Comparison of ENCODE assay signal across 14 cellular contexts in the genomic region with DNA sequence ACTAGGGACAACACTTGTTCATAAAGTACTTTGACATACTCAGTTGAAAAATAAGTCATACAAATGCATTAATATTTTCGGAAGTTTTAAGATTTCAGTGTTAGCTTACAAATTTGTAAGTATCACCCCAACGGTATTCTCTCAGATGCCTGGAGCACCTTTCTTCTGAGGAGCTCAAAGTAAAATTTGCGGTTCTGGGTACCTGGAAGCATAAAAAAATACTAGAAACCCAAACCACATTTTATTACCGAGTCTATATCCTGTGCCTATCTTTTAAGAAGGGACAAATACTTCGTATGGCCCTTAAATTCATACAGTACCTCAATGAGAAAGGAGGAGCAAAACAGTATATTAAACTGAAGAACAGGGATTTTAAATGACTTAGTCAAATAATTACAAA. TPM values are rescaled to one million over a fixed set of nuclear protein-coding genes. Genes with fewer than 3 reads are reported as not detected.
DNase-seq lines count a peak whose midpoint lies in the region; ATAC-seq and TF ChIP-seq lines count a peak whose summit lies in the region.
"Had no signal": no experiment of that assay in that cellular context is flagged by ENCODE, and none has a peak within 500 bp of the region (broad histone marks: within the 10 kb centered on the region; RNA-seq: fewer than 3 reads in every experiment).

No MANE protein-coding gene starts in this region.

- H2AFZ ChIP-seq in OCI-LY7 (ENCODE audit: low read length): no peak overlapping the region

- peak overlapping the region; percentile 1; the same call in 1 of the 2 replicates for H3K4me2 ChIP-seq in OCI-LY7 (ENCODE audit: low read length)

- peaks cover 3% of the 10 kb centered on the region; the same call in 1 of the 2 replicates for H3K9me3 ChIP-seq in OCI-LY7 (ENCODE audit: low read length)
- H3K9me3 ChIP-seq: stomach had no signal

- ATAC-seq in activated naive CD8-positive, alpha-beta T cell treated with anti-CD3 and anti-CD28 coated beads, Interleukin-2, amount 50 U/mL, for 24 hours: no peak
- ATAC-seq in stimulated activated naive B cell treated with anti-CD40 and anti-IgM and Interleukin-4, amounts not matched to agents 10 μg/mL and 1 μg/mL and 100 μg/mL, for 72 hours (replicated peaks): no peak

- BruUV-seq in OCI-LY7 (replicated peaks; lab: Mats Ljungman, UMichigan): TSS peak; percentile 7

- H3K4me3 Mint-ChIP-seq in activated naive CD8-positive, alpha-beta T cell: peak overlapping the region; percentile 58
- no peak overlapping the region for H3K4me3 Mint-ChIP-seq in activated naive CD8-positive, alpha-beta T cell treated with anti-CD3 and anti-CD28 coated beads, Interleukin-2, amount 50 U/mL, for 24 hours
- peak overlapping the region; percentile 71 for H3K4me3 Mint-ChIP-seq in glutamatergic neuron (ENCODE audit: unreplicated experiment)
- peak overlapping the region in 1 of 2 donors; percentile 79 for H3K4me3 Mint-ChIP-seq in stimulated activated naive B cell treated with anti-CD40 and anti-IgM and Interleukin-4, amounts not matched to agents 10 μg/mL and 1 μg/mL and 100 μg/mL, for 72 hours

- H3K9me3 Mint-ChIP-seq in activated naive CD8-positive, alpha-beta T cell (ENCODE audit: low read depth): no peaks in the 10 kb centered on the region
- no peaks in the 10 kb centered on the region for H3K9me3 Mint-ChIP-seq in activated naive CD8-positive, alpha-beta T cell treated with anti-CD3 and anti-CD28 coated beads, Interleukin-2, amount 50 U/mL, for 24 hours
- H3K9me3 Mint-ChIP-seq in glutamatergic neuron (ENCODE audit: unreplicated experiment): no peaks in the 10 kb centered on the region
- H3K9me3 Mint-ChIP-seq in stimulated activated naive B cell treated with anti-CD40 and anti-IgM and Interleukin-4, amounts not matched to agents 10 μg/mL and 1 μg/mL and 100 μg/mL, for 72 hours: no peaks in the 10 kb centered on the region

- peaks cover 9% of the 10 kb centered on the region for H3K4me1 ChIP-seq in OCI-LY7 (ENCODE audit: insufficient read depth, low read length, poor library complexity, severe bottlenecking)

- POLR2A ChIA-PET in OCI-LY7 (lab: Charles Lee): interaction anchor here (2.6 kb wide), 1 partner anchor 10 kb away, joined by 11 read pairs; the partner anchor contains the start of gene SRSF4

- intact Hi-C loops in OCI-LY7 (cut with micrococcal nuclease; ENCODE audit: unreplicated experiment): no loop called here

- H3K4me3 ChIP-seq in OCI-LY7 (ENCODE audit: low read depth, low read length, poor library complexity, severe bottlenecking): no peak overlapping the region
- H3K4me3 ChIP-seq: stomach had no signal

- H3K27ac Mint-ChIP-seq in activated naive CD8-positive, alpha-beta T cell: peak overlapping the region; percentile 25
- no peak overlapping the region for H3K27ac Mint-ChIP-seq in activated naive CD8-positive, alpha-beta T cell treated with anti-CD3 and anti-CD28 coated beads, Interleukin-2, amount 50 U/mL, for 24 hours
- no peak overlapping the region for H3K27ac Mint-ChIP-seq in glutamatergic neuron (ENCODE audit: unreplicated experiment)
- peak overlapping the region; percentile 93 for H3K27ac Mint-ChIP-seq in stimulated activated naive B cell treated with anti-CD40 and anti-IgM and Interleukin-4, amounts not matched to agents 10 μg/mL and 1 μg/mL and 100 μg/mL, for 72 hours

- H3K4me1 Mint-ChIP-seq in activated naive CD8-positive, alpha-beta T cell (ENCODE audit: low read depth): peaks cover 65% of the 10 kb centered on the region
- peaks cover 66% of the 10 kb centered on the region for H3K4me1 Mint-ChIP-seq in activated naive CD8-positive, alpha-beta T cell treated with anti-CD3 and anti-CD28 coated beads, Interleukin-2, amount 50 U/mL, for 24 hours
- peaks cover 36% of the 10 kb centered on the region for H3K4me1 Mint-ChIP-seq in glutamatergic neuron (ENCODE audit: low read depth, unreplicated experiment)
- H3K4me1 Mint-ChIP-seq in stimulated activated naive B cell treated with anti-CD40 and anti-IgM and Interleukin-4, amounts not matched to agents 10 μg/mL and 1 μg/mL and 100 μg/mL, for 72 hours: peaks cover 28 to 61% of the 10 kb centered on the region in 2 donors

- no peaks in the 10 kb centered on the region for H3K27me3 Mint-ChIP-seq in activated naive CD8-positive, alpha-beta T cell
- no peaks in the 10 kb centered on the region for H3K27me3 Mint-ChIP-seq in activated naive CD8-positive, alpha-beta T cell treated with anti-CD3 and anti-CD28 coated beads, Interleukin-2, amount 50 U/mL, for 24 hours
- peaks cover 8% of the 10 kb centered on the region for H3K27me3 Mint-ChIP-seq in glutamatergic neuron (ENCODE audit: unreplicated experiment)
- no peaks in the 10 kb centered on the region for H3K27me3 Mint-ChIP-seq in stimulated activated naive B cell treated with anti-CD40 and anti-IgM and Interleukin-4, amounts not matched to agents 10 μg/mL and 1 μg/mL and 100 μg/mL, for 72 hours

- H3K9me2 ChIP-seq in OCI-LY7 (ENCODE audit: insufficient read depth, low read length): no peaks in the 10 kb centered on the region

- peaks cover 41% of the 10 kb centered on the region for H4K20me1 ChIP-seq in OCI-LY7 (ENCODE audit: insufficient read depth, low read length)

- peaks cover 100% of the 10 kb centered on the region for H3K79me2 ChIP-seq in OCI-LY7 (ENCODE audit: insufficient read depth, low read depth, low read length)

- CTCF ChIA-PET in OCI-LY7 (lab: Charles Lee; ENCODE audit: unreplicated experiment): no interaction called here

- peaks cover 13% of the 10 kb centered on the region for H3K36me3 Mint-ChIP-seq in activated naive CD8-positive, alpha-beta T cell
- peaks cover 54% of the 10 kb centered on the region for H3K36me3 Mint-ChIP-seq in activated naive CD8-positive, alpha-beta T cell treated with anti-CD3 and anti-CD28 coated beads, Interleukin-2, amount 50 U/mL, for 24 hours (ENCODE audit: low read depth)
- H3K36me3 Mint-ChIP-seq in glutamatergic neuron (ENCODE audit: unreplicated experiment): no peaks in the 10 kb centered on the region
- H3K36me3 Mint-ChIP-seq in stimulated activated naive B cell treated with anti-CD40 and anti-IgM and Interleukin-4, amounts not matched to agents 10 μg/mL and 1 μg/mL and 100 μg/mL, for 72 hours: peaks cover 17 to 42% of the 10 kb centered on the region in 2 donors

- DNase-seq in activated naive CD8-positive, alpha-beta T cell treated with anti-CD3 and anti-CD28 coated beads, Interleukin-2, amount 50 U/mL, for 24 hours: no peak
- DNase-seq in OCI-LY7 (ENCODE audit: low spot score): no peak
- no peak for DNase-seq in glutamatergic neuron
- no peak for DNase-seq in stimulated activated naive B cell treated with anti-CD40 and anti-IgM and Interleukin-4, amounts not matched to agents 10 μg/mL and 1 μg/mL and 100 μg/mL, for 72 hours
- DNase-seq in activated gamma-delta T cell treated with Interleukin-2 at 50 U/mL for 16 hours: no peak
- DNase-seq in DMS 273 (lab: John Stamatoyannopoulos, UW; ENCODE audit: unreplicated experiment): no peak
- DNase-seq in dedifferentiated amniotic fluid mesenchymal stem cell (ENCODE audit: extremely low spot score): no peak
- DNase-seq: DND-41, Kasumi-1, NCI-H1436, NCI-H345 had no signal

- no peak overlapping the region for H3K27ac ChIP-seq in OCI-LY7 (ENCODE audit: low read depth, low read length, poor library complexity, severe bottlenecking)
- H3K27ac ChIP-seq: stomach had no signal

- peaks cover 91% of the 10 kb centered on the region for H3K36me3 ChIP-seq in OCI-LY7 (ENCODE audit: insufficient read depth, low read length)

- TF ChIP-seq CTCF in OCI-LY7 (conservative IDR thresholded peaks at IDR 0.05; ENCODE audit: low read length): no peak
- TF ChIP-seq CTCF in glutamatergic neuron (IDR thresholded peaks at IDR 0.05; ENCODE audit: partially characterized antibody, unreplicated experiment): no peak

RNA-seq across cellular contexts. Expression of gene SRSF4, which starts 10.2 kb away (rescaled TPM):
- 52.8 and 68.6 TPM in 2 replicates for total RNA-seq in OCI-LY7 (2014; rRNA removed; shearing (Covaris generic))
- total RNA-seq in OCI-LY7 (2022) (122 and 130 TPM in 2 replicates), glutamatergic neuron (ENCODE audit: unreplicated experiment) (69.0 TPM)

RNA-seq across cellular contexts. Expression of gene TMEM200B, which starts 47.8 kb away (rescaled TPM):
- not detected in 2 replicates for total RNA-seq in OCI-LY7 (2014; rRNA removed; shearing (Covaris generic))
- total RNA-seq in OCI-LY7 (2022) (not detected in 2 replicates), glutamatergic neuron (ENCODE audit: unreplicated experiment) (5.8 TPM)
- total RNA-seq: SK-MEL-5 had no signal

RNA-seq across cellular contexts. Expression of gene MECR, which starts 59.2 kb away (rescaled TPM):
- total RNA-seq in OCI-LY7 (2014; rRNA removed; shearing (Covaris generic)): 27.2 and 33.5 TPM in 2 replicates
- total RNA-seq in OCI-LY7 (2022): 30.0 and 33.3 TPM in 2 replicates
- total RNA-seq in glutamatergic neuron (ENCODE audit: unreplicated experiment): 21.4 TPM

Comparison
In these comparisons a context has a peak if more than half of its experiments do, and no peak if none do; other contexts are left out.
1. H3K27ac Mint-ChIP-seq: peak in activated naive CD8-positive, alpha-beta T cell (single experiment) and stimulated activated naive B cell treated with anti-CD40 and anti-IgM and Interleukin-4, amounts not matched to agents 10 μg/mL and 1 μg/mL and 100 μg/mL, for 72 hours (single experiment); none in activated naive CD8-positive, alpha-beta T cell treated with anti-CD3 and anti-CD28 coated beads, Interleukin-2, amount 50 U/mL, for 24 hours (single experiment) and glutamatergic neuron (single experiment).